In genomic region chr11:126060651-126061220, GRCh38 we compare ENCODE assay signal across 1 cellular context.
TF ChIP-seq lines count a peak whose summit lies in the region.

No MANE protein-coding gene starts in this region.

TF ChIP-seq in GM12878, 131 proteins besides CTCF, POLR2A, EP300 and RAD21:
- TF ChIP-seq PKNOX1 (IDR thresholded peaks at IDR 0.05): 0 out of 2 replicates have a peak, but pooled peaks have one; percentile 7
- TF ChIP-seq FOXM1 (IDR thresholded peaks at IDR 0.05; ENCODE audit: low read depth, low read length): no peak
